Comparison of ENCODE assay signal across 33 cellular contexts in genomic region chr5:43941806-43942205, GRCh38.
"Had no signal": no experiment of that assay in that cellular context is flagged by ENCODE, and none has a peak within 500 bp of the region (broad histone marks: within the 10 kb centered on the region; RNA-seq: fewer than 3 reads in every experiment).

No MANE protein-coding gene starts in this region.

- H3K4me3 ChIP-seq: ascending aorta, cardiac muscle cell had no signal

- DNase-seq: activated CD4-positive, alpha-beta memory T cell treated with anti-CD3 and anti-CD28 coated beads, Interleukin-2, amount 10 ng/mL, durations not matched to agents 7 days and 5 days; activated CD4-positive, alpha-beta T cell treated with anti-CD3 and anti-CD28 coated beads for 1 hour; activated CD4-positive, alpha-beta T cell treated with anti-CD3 and anti-CD28 coated beads for 36 hours; activated CD4-positive, alpha-beta T cell treated with anti-CD3 and anti-CD28 coated beads for 48 hours; activated CD4-positive, alpha-beta T cell treated with anti-CD3 and anti-CD28 coated beads, Interleukin-2, amount 10 ng/mL, durations not matched to agents 7 days and 5 days; activated CD4-positive, alpha-beta T cell treated with anti-CD3 and anti-CD28 coated beads, Interleukin-2, amount 50 U/mL, for 48 hours; activated CD4-positive, CD25-positive, alpha-beta regulatory T cell; activated CD8-positive, alpha-beta memory T cell treated with anti-CD3 and anti-CD28 coated beads for 24 hours; activated CD8-positive, alpha-beta memory T cell treated with anti-CD3 and anti-CD28 coated beads, Interleukin-2, amount 10 ng/mL, durations not matched to agents 7 days and 5 days; activated CD8-positive, alpha-beta memory T cell treated with anti-CD3 and anti-CD28 coated beads, Interleukin-2, amount 50 U/mL, for 48 hours; activated CD8-positive, alpha-beta T cell treated with anti-CD3 and anti-CD28 coated beads, Interleukin-2, amount 10 ng/mL, durations not matched to agents 7 days and 5 days; activated effector memory CD4-positive, alpha-beta T cell treated with anti-CD3 and anti-CD28 coated beads, Interleukin-2, amount 50 U/mL, for 16 hours; activated gamma-delta T cell treated with Interleukin-2 at 50 U/mL for 16 hours; activated naive CD4-positive, alpha-beta T cell; activated naive CD4-positive, alpha-beta T cell treated with anti-CD3 and anti-CD28 coated beads for 36 hours; activated naive CD4-positive, alpha-beta T cell treated with anti-CD3 and anti-CD28 coated beads, Interleukin-2, amount 50 U/mL, for 16 hours; activated naive CD8-positive, alpha-beta T cell treated with anti-CD3 and anti-CD28 coated beads for 36 hours; activated T-cell treated with anti-CD3 and anti-CD28 coated beads, Interleukin-2, amount 50 U/mL, for 24 hours; activated T-cell treated with anti-CD3 and anti-CD28 coated beads, Interleukin-2, amount 50 U/mL, for 72 hours; amygdala; anterior cingulate cortex; caudate nucleus; SW 1271; T-helper 1 cell; T-helper 2 cell; T-helper 9 cell had no signal

- H3K27me3 ChIP-seq: ascending aorta, cardiac muscle cell had no signal

- H3K36me3 ChIP-seq: ascending aorta, cardiac muscle cell had no signal

- H3K4me1 ChIP-seq: ascending aorta had no signal

- ATAC-seq: activated CD4-positive, alpha-beta T cell treated with anti-CD3 and anti-CD28 coated beads for 36 hours; activated CD4-positive, CD25-positive, alpha-beta regulatory T cell treated with anti-CD3 and anti-CD28 coated beads, Interleukin-2, amount 50 U/mL, for 24 hours; activated CD8-positive, alpha-beta memory T cell treated with anti-CD3 and anti-CD28 coated beads, Interleukin-2, amount 10 ng/mL, durations not matched to agents 7 days and 5 days; activated CD8-positive, alpha-beta T cell treated with anti-CD3 and anti-CD28 coated beads, Interleukin-2, amount 10 ng/mL, durations not matched to agents 7 days and 5 days; activated naive CD4-positive, alpha-beta T cell treated with anti-CD3 and anti-CD28 coated beads, Interleukin-2, amount 50 U/mL, for 72 hours; activated T-cell treated with anti-CD3 and anti-CD28 coated beads, Interleukin-2, amount 50 U/mL, for 72 hours; activated T-helper 17 cell treated with anti-CD3 and anti-CD28 coated beads, Interleukin-2, amount 50 U/mL, for 72 hours; WTC11 had no signal

- H3K9me3 ChIP-seq: ascending aorta had no signal

- H3K27ac ChIP-seq: ascending aorta, cardiac muscle cell, VCaP had no signal
